In genomic region chr6:89379281-89379680, GRCh38 we compare ENCODE assay signal across 18 cellular contexts. TPM values are rescaled to one million over a fixed set of nuclear protein-coding genes. Genes with fewer than 3 reads are reported as not detected.
A peak's percentile ranks its signal among the peaks of the same experiment; 100 is the strongest.
DNase-seq lines count a peak whose midpoint lies in the region; ATAC-seq and FAIRE-seq lines count a peak whose summit lies in the region.
"Had no signal": no experiment of that assay in that cellular context is flagged by ENCODE, and none has a peak within 500 bp of the region (broad histone marks: within the 10 kb centered on the region; RNA-seq: fewer than 3 reads in every experiment).

No MANE protein-coding gene starts in this region.

- ATAC-seq in left cardiac atrium, result peak; percentile 62 to 82
- ATAC-seq: activated naive CD4-positive, alpha-beta T cell treated with anti-CD3 and anti-CD28 coated beads, Interleukin-2, amount 50 U/mL, for 72 hours; body of pancreas had no signal

- intact Hi-C loops in left cardiac atrium (cut with DNase I), result no loop called here

- FAIRE-seq in GM19239 (lab: Jason Lieb, UNC), result no peak

- DNase-seq in AML-193 (lab: John Stamatoyannopoulos, UW), result peak; percentile 98
- DNase-seq in Kasumi-1 (lab: John Stamatoyannopoulos, UW), result peak; percentile 65 to 85
- DNase-seq in SIG-M5 treated with dmso at 0.1 percent for 504 hours (lab: John Stamatoyannopoulos, UW; ENCODE audit: unreplicated experiment), result peak; percentile 87
- no peak for DNase-seq in left cardiac atrium
- no peak for DNase-seq in GM19239 (ENCODE audit: insufficient read length, low spot score)
- DNase-seq in HT-29 (ENCODE audit: low spot score), result no peak
- DNase-seq in NCI-H146 treated with DMSO at 0.1 percent for 48 hours (lab: John Stamatoyannopoulos, UW; ENCODE audit: unreplicated experiment), result no peak
- no peak for DNase-seq in NK-92 (lab: John Stamatoyannopoulos, UW; ENCODE audit: unreplicated experiment)
- DNase-seq: ACHN; activated CD4-positive, alpha-beta T cell treated with anti-CD3 and anti-CD28 coated beads, Interleukin-2, amount 10 ng/mL, durations not matched to agents 24 days and 14 days; body of pancreas; CD8-positive, alpha-beta memory T cell; mammary epithelial cell; NCI-H1436 treated with DMSO at 0.1 percent for 48 hours; NCI-H526 treated with DMSO at 0.1 percent for 48 hours; nephron progenitor cell; SHP77 treated with DMSO at 0.1 percent for 48 hours had no signal

RNA-seq across cellular contexts. Expression of gene UBE2J1, which starts 26.8 kb away (rescaled TPM):
- total RNA-seq in left cardiac atrium, result 10 to 100 TPM; 15.6 to 26.1 TPM
- total RNA-seq in HT-29 (2014; rRNA removed; shearing (Covaris generic)), result 19.9 and 22.1 TPM in 2 replicates

RNA-seq across cellular contexts. Expression of gene RRAGD, which starts 32.8 kb away (rescaled TPM):
- 10 to 100 TPM; 89.5 to 99.6 TPM for total RNA-seq in left cardiac atrium
- total RNA-seq in HT-29 (2014; rRNA removed; shearing (Covaris generic)), result not detected in 2 replicates

RNA-seq across cellular contexts. Expression of gene ANKRD6, which starts 53.7 kb away (rescaled TPM):
- total RNA-seq in left cardiac atrium, result 10 to 100 TPM in 1 of 2 donors, 1 to 10 TPM in 1; 9.1 to 13.7 TPM
- total RNA-seq in HT-29 (2014; rRNA removed; shearing (Covaris generic)), result not detected in 2 replicates

Comparison
In these comparisons a context has a peak if more than half of its experiments do, and no peak if none do; other contexts are left out.
1. DNase-seq: peak in AML-193 (2 of 2), Kasumi-1 (2 of 2) and SIG-M5 treated with dmso at 0.1 percent for 504 hours (single experiment); none in left cardiac atrium (single experiment), GM19239 (single experiment), HT-29 (single experiment), NCI-H146 treated with DMSO at 0.1 percent for 48 hours (single experiment) and NK-92 (single experiment).
2. RNA of gene RRAGD, which starts 32.8 kb away (total RNA-seq): 89.5 to 99.6 TPM in left cardiac atrium; not detected in HT-29; every median in the first group is over 10 times any median in the second.
3. RNA of gene ANKRD6, which starts 53.7 kb away (total RNA-seq): 9.1 to 13.7 TPM in left cardiac atrium; not detected in HT-29; every median in the first group is over 10 times any median in the second.